15 cellular contexts compared by ENCODE assay signal in the genomic region with DNA sequence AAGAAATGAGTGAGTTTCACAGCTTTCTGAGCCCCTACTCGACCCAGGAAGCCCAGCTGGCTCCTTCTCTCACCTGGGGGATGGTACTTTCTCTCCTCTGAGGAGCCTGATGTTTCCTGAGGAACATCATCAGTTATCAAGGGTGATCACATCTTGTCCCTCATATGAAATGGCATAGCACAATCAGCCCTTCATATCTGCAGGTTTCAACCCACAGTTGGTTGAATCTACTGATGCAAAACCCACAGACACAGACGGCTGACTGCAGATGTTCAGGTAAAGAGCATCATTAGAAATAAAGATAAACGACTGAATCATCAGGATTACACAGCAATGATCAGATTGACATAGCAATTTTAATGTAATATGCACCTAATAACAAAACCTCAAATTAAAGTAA.
A peak's percentile ranks its signal among the peaks of the same experiment; 100 is the strongest.
DNase-seq lines count a peak whose midpoint lies in the region; ATAC-seq and FAIRE-seq lines count a peak whose summit lies in the region.
"Had no signal": no experiment of that assay in that cellular context is flagged by ENCODE, and none has a peak within 500 bp of the region (broad histone marks: within the 10 kb centered on the region; RNA-seq: fewer than 3 reads in every experiment).

No MANE protein-coding gene starts in this region.

- H3K4me1 ChIP-seq in small intestine (ENCODE audit: control insufficient read depth in 2 of 2, insufficient read depth in 1 of 2, low read depth in 1 of 2, low read length in 1 of 2): no peaks in the 10 kb centered on the region
- H3K4me1 ChIP-seq: adrenal gland, HAP-1 had no signal

- no peak for FAIRE-seq in small intestine (lab: Jason Lieb, UNC)

- no peak overlapping the region for H3K4me3 Mint-ChIP-seq in memory B cell
- H3K4me3 Mint-ChIP-seq: activated B cell treated with CpG ODN at 0.5 μM for 24 hours, B cell had no signal

- H3K4me1 Mint-ChIP-seq in memory B cell: peaks cover 8% of the 10 kb centered on the region

- H3K9me3 Mint-ChIP-seq in memory B cell: peaks cover 2% of the 10 kb centered on the region

- no peaks in the 10 kb centered on the region for H3K27me3 ChIP-seq in small intestine (ENCODE audit: control insufficient read depth in 2 of 2, insufficient read depth in 2 of 2, low read length in 2 of 2)

- DNase-seq in memory B cell (ENCODE audit: low spot score in 2 of 2) (no peak), small intestine (no peak), occipital lobe (lab: John Stamatoyannopoulos, UW) (no peak), DMS79 (lab: John Stamatoyannopoulos, UW) (no peak)
- DNase-seq: activated B cell treated with CpG ODN at 0.5 μM for 24 hours; adrenal gland; NCI-H2171 treated with DMSO at 0.1 percent for 48 hours; NK-92 treated with Interleukin-12 subunit alpha and Interleukin-12 subunit beta, amount 100 ng/mL, for 24 hours; SK-N-SH had no signal

- H3K36me3 Mint-ChIP-seq in memory B cell: no peaks in the 10 kb centered on the region

- peaks cover 15% of the 10 kb centered on the region for H3K27me3 Mint-ChIP-seq in memory B cell

- H3K27ac ChIP-seq in small intestine (ENCODE audit: low read depth in 1 of 2, low read length in 1 of 2): no peak overlapping the region
- H3K27ac ChIP-seq: adrenal gland had no signal

- no peaks in the 10 kb centered on the region for H3K36me3 ChIP-seq in small intestine (ENCODE audit: control insufficient read depth in 2 of 2, insufficient read depth in 2 of 2, low read length in 2 of 2)
- H3K36me3 ChIP-seq: adrenal gland, HAP-1 had no signal

- peak overlapping the region; percentile 26 for H3K27ac Mint-ChIP-seq in memory B cell
- H3K27ac Mint-ChIP-seq: activated B cell treated with CpG ODN at 0.5 μM for 24 hours, B cell had no signal

- H3K4me3 ChIP-seq in small intestine (ENCODE audit: low read depth in 1 of 2, low read length in 2 of 2): no peak overlapping the region
- H3K4me3 ChIP-seq: adrenal gland, HAP-1 had no signal

- ATAC-seq in GM18907 (IDR thresholded peaks at IDR 0.05; ENCODE audit: unreplicated experiment) (peak; percentile 95), GM21717 (IDR thresholded peaks at IDR 0.05; ENCODE audit: unreplicated experiment) (peak; percentile 64), HG03139 (IDR thresholded peaks at IDR 0.05; ENCODE audit: unreplicated experiment) (peak; percentile 96), memory B cell (ENCODE audit: low read depth) (peak; percentile 87), HG02840 (IDR thresholded peaks at IDR 0.05; ENCODE audit: low FRiP score, unreplicated experiment) (no peak)

- WGBS in small intestine, 3 donors: 41 to 54% (median 43%) methylated on average over 3 of the region's 3 CpGs

- no peaks in the 10 kb centered on the region for H3K9me3 ChIP-seq in small intestine (ENCODE audit: control insufficient read depth, low read depth)
- H3K9me3 ChIP-seq: adrenal gland, HAP-1, SK-N-SH had no signal
